In genomic region chr6:30826961-30827342, GRCh38 we compare ENCODE assay signal across 12 cellular contexts. TPM values are rescaled to one million over a fixed set of nuclear protein-coding genes. Genes with fewer than 3 reads are reported as not detected.
DNase-seq lines count a peak whose midpoint lies in the region; ATAC-seq, FAIRE-seq and TF ChIP-seq lines count a peak whose summit lies in the region.
"Had no signal": no experiment of that assay in that cellular context is flagged by ENCODE, and none has a peak within 500 bp of the region (broad histone marks: within the 10 kb centered on the region; RNA-seq: fewer than 3 reads in every experiment).

No MANE protein-coding gene starts in this region.

- TF ChIP-seq RAD21 in A549 (conservative IDR thresholded peaks at IDR 0.05 in 1 of 2, IDR thresholded peaks at IDR 0.05 in 1 of 2), result no peak

- peak overlapping the region; percentile 99 for H3K27ac Mint-ChIP-seq in activated T-helper 17 cell treated with anti-CD3 and anti-CD28 coated beads, Interleukin-2, amount 50 U/mL, for 72 hours
- H3K27ac Mint-ChIP-seq: neural progenitor cell had no signal

- CTCF ChIA-PET in A549 (lab: Yijun Ruan, JAX), result interaction anchor here (0.6 to 6.8 kb wide), 20 partner anchors 8 to 288 kb away, joined by 3 to 62 read pairs (median 9); partner anchors contain the start of genes DDR1, PSORS1C1 and VARS2

- peaks cover 83% of the 10 kb centered on the region for H3K36me3 Mint-ChIP-seq in activated T-helper 17 cell treated with anti-CD3 and anti-CD28 coated beads, Interleukin-2, amount 50 U/mL, for 72 hours (ENCODE audit: low read depth)
- H3K36me3 Mint-ChIP-seq: neural progenitor cell had no signal

- H3K27me3 ChIP-seq in DND-41 (ENCODE audit: insufficient read depth, low read length, poor library complexity), result no peaks in the 10 kb centered on the region
- H3K27me3 ChIP-seq: heart left ventricle, neural progenitor cell had no signal

- DNase-seq in A549 (ENCODE audit: low read depth in 1 of 2, low spot score in 1 of 2) (peak in 1 of 2 experiments; percentile 42), DND-41 (peak; percentile 16), mucosa of descending colon (peak; percentile 55 to 77 (median 59)), putamen (ENCODE audit: low spot score) (no peak), middle frontal gyrus (ENCODE audit: extremely low spot score, low spot score) (no peak), NCI-H2171 treated with DMSO at 0.1 percent for 48 hours (lab: John Stamatoyannopoulos, UW) (no peak), epidermal melanocyte (ENCODE audit: insufficient read length, low spot score) (no peak)
- DNase-seq: caudate nucleus, heart left ventricle had no signal

- H3K27me3 Mint-ChIP-seq in activated T-helper 17 cell treated with anti-CD3 and anti-CD28 coated beads, Interleukin-2, amount 50 U/mL, for 72 hours, result no peaks in the 10 kb centered on the region

- WGBS in A549 (ENCODE audit: missing lambda C conversion rate), result 28% methylated on average over 4 of the region's 4 CpGs

- H3K4me3 ChIP-seq in A549 (no peak overlapping the region), DND-41 (ENCODE audit: low read depth in 1 of 2, low read length in 2 of 2) (no peak overlapping the region), mucosa of descending colon (no peak overlapping the region)
- H3K4me3 ChIP-seq: heart left ventricle, neural progenitor cell had no signal

- no peak for TF ChIP-seq POLR2A in A549 (IDR thresholded peaks at IDR 0.05; ENCODE audit: low read length)

- no peaks in the 10 kb centered on the region for H3K79me2 ChIP-seq in DND-41 (ENCODE audit: insufficient read depth, low read length)

- H3K4me2 ChIP-seq in A549, result peak overlapping the region; percentile 68; the same call in 2 of the 3 replicates
- H3K4me2 ChIP-seq in DND-41 (ENCODE audit: insufficient read depth, low read length), result no peak overlapping the region
- H3K4me2 ChIP-seq: neural progenitor cell had no signal

- no peak for TF ChIP-seq EP300 in A549 (IDR thresholded peaks at IDR 0.05)

- H3K4me1 Mint-ChIP-seq in activated T-helper 17 cell treated with anti-CD3 and anti-CD28 coated beads, Interleukin-2, amount 50 U/mL, for 72 hours, result peaks cover 44% of the 10 kb centered on the region

- H2AFZ ChIP-seq in DND-41 (ENCODE audit: low read depth, low read length), result no peak overlapping the region

- H4K20me1 ChIP-seq in DND-41 (ENCODE audit: insufficient read depth, low read length), result no peaks in the 10 kb centered on the region

- peaks cover 41% of the 10 kb centered on the region for H3K4me1 ChIP-seq in A549
- peaks cover 46% of the 10 kb centered on the region for H3K4me1 ChIP-seq in DND-41 (ENCODE audit: insufficient read depth, low read length)
- peaks cover 32% of the 10 kb centered on the region for H3K4me1 ChIP-seq in mucosa of descending colon (ENCODE audit: low read depth)

- H3K27ac ChIP-seq in A549, result peak overlapping the region; percentile 91 to 95
- H3K27ac ChIP-seq in DND-41 (ENCODE audit: low read length), result no peak overlapping the region
- H3K27ac ChIP-seq: neural progenitor cell, VCaP had no signal

- TF ChIP-seq CTCF in A549 (IDR thresholded peaks at IDR 0.05) (no peak), DND-41 (IDR thresholded peaks at IDR 0.05; ENCODE audit: borderline replicate concordance, extremely low read depth, low read length, poor library complexity, severe bottlenecking) (no peak), mucosa of descending colon (IDR thresholded peaks at IDR 0.05) (no peak)

- H3K4me3 Mint-ChIP-seq in activated T-helper 17 cell treated with anti-CD3 and anti-CD28 coated beads, Interleukin-2, amount 50 U/mL, for 72 hours, result peak overlapping the region; percentile 94
- H3K4me3 Mint-ChIP-seq: neural progenitor cell had no signal

- ATAC-seq in A549 (no peak; a peak in 1 of 6 replicates), DND-41 (ENCODE audit: insufficient read depth, low read depth) (no peak), mucosa of descending colon (peak; percentile 77)
- ATAC-seq in activated T-helper 17 cell treated with anti-CD3 and anti-CD28 coated beads, Interleukin-2, amount 50 U/mL, for 72 hours (replicated peaks), result peak; percentile 71

- no peaks in the 10 kb centered on the region for H3K9me3 Mint-ChIP-seq in activated T-helper 17 cell treated with anti-CD3 and anti-CD28 coated beads, Interleukin-2, amount 50 U/mL, for 72 hours
- H3K9me3 Mint-ChIP-seq: neural progenitor cell had no signal

- no peak for FAIRE-seq in A549 (lab: Jason Lieb, UNC)

- H3K9ac ChIP-seq in DND-41 (ENCODE audit: low read depth, low read length), result 0 out of 2 replicates have a peak overlapping the region, but pooled peaks have one; percentile 14
- H3K9ac ChIP-seq: neural progenitor cell had no signal

- intact Hi-C loops in mucosa of descending colon (cut with DNase I, micrococcal nuclease), result loop anchor here (5.0 to 10.0 kb wide), 3 partner anchors 50 to 248 kb away; partner anchors contain the start of genes FLOT1 (in 1 of the 2) and IER3 (in 1 of the 2)

- H3K36me3 ChIP-seq in DND-41 (ENCODE audit: insufficient read depth, low read length), result no peaks in the 10 kb centered on the region
- no peaks in the 10 kb centered on the region for H3K36me3 ChIP-seq in mucosa of descending colon (ENCODE audit: low read depth)
- H3K36me3 ChIP-seq: heart left ventricle, neural progenitor cell had no signal

- H3K9me3 ChIP-seq in A549 (no peaks in the 10 kb centered on the region), DND-41 (ENCODE audit: insufficient read depth, low read length, severe bottlenecking) (no peaks in the 10 kb centered on the region), mucosa of descending colon (no peaks in the 10 kb centered on the region)
- H3K9me3 ChIP-seq: heart left ventricle had no signal

- POLR2A ChIA-PET in A549 (lab: Yijun Ruan, JAX), result no interaction called here

TF ChIP-seq in A549, 52 proteins besides CTCF, POLR2A, EP300 and RAD21:
- TF ChIP-seq FOSL2 (IDR thresholded peaks at IDR 0.05) (no peak), FOSL2 (CRISPR knock-in tag; IDR thresholded peaks at IDR 0.05) (peak; percentile 44), PBX3 (IDR thresholded peaks at IDR 0.05) (no peak), GATA3 (IDR thresholded peaks at IDR 0.05; ENCODE audit: borderline replicate concordance) (no peak), KDM5A (IDR thresholded peaks at IDR 0.05) (no peak), MYC (IDR thresholded peaks at IDR 0.05; ENCODE audit: borderline replicate concordance, low read length) (no peak)

RNA-seq across cellular contexts. Expression of gene DDR1, which starts 57.4 kb away (rescaled TPM):
- polyA plus RNA-seq in A549 (2011; rRNA removed), result 19.8 and 25.8 TPM in 2 replicates
- 16.8 and 23.0 TPM in 2 replicates for polyA plus RNA-seq in A549 (2012; cell fraction: cytosol; rRNA removed)
- polyA plus RNA-seq in A549 (2012; cell fraction: nucleus; rRNA removed), result 39.3 and 40.0 TPM in 2 replicates
- polyA plus RNA-seq in A549 (2017; fragmentation: RNase III; extraction: RNeasy Plus Mini Kit Qiagen cat#74134 plus additional on column Dnase treatment), result 31.9 to 44.2 TPM (median 43.5 TPM) in 3 replicates
- polyA minus RNA-seq in A549 (2011; rRNA and poly(A)+ RNA removed), result 48.5 and 53.6 TPM in 2 replicates
- total RNA-seq in activated T-helper 17 cell treated with anti-CD3 and anti-CD28 coated beads, Interleukin-2, amount 50 U/mL, for 72 hours, result 10 to 100 TPM in 1 of 2 donors, 1 to 10 TPM in 1; 3.0 to 19.5 TPM
- total RNA-seq in mucosa of descending colon, result 100 to 1,000 TPM; 145 to 336 (median 271) TPM

Comparison
In these comparisons a context has a peak if more than half of its experiments do, and no peak if none do; other contexts are left out.
1. ATAC-seq: peak in activated T-helper 17 cell treated with anti-CD3 and anti-CD28 coated beads, Interleukin-2, amount 50 U/mL, for 72 hours (single experiment) and mucosa of descending colon (single experiment); none in A549 (0 of 2) and DND-41 (single experiment).
2. DNase-seq: peak in DND-41 (single experiment) and mucosa of descending colon (3 of 3); none in putamen (single experiment), middle frontal gyrus (single experiment), NCI-H2171 treated with DMSO at 0.1 percent for 48 hours (single experiment) and epidermal melanocyte (single experiment).
3. RNA of gene DDR1, which starts 57.4 kb away (total RNA-seq): 145 to 336 TPM in mucosa of descending colon; 3.0 to 19.5 TPM in activated T-helper 17 cell treated with anti-CD3 and anti-CD28 coated beads, Interleukin-2, amount 50 U/mL, for 72 hours; every median in the first group is over 4 times any median in the second.